In genomic region chr11:117946842-117947526, GRCh38 we compare ENCODE assay signal across 8 cellular contexts. TPM values are rescaled to one million over a fixed set of nuclear protein-coding genes. Genes with fewer than 3 reads are reported as not detected.
A peak's percentile ranks its signal among the peaks of the same experiment; 100 is the strongest.
DNase-seq lines count a peak whose midpoint lies in the region; ATAC-seq and TF ChIP-seq lines count a peak whose summit lies in the region.

No MANE protein-coding gene starts in this region.

- H3K36me3 ChIP-seq in lung (ENCODE audit: control insufficient read depth in 2 of 2, insufficient read depth in 2 of 2, low read length in 2 of 2) = no peaks in the 10 kb centered on the region

- H3K9me3 ChIP-seq in lung (ENCODE audit: control insufficient read depth in 2 of 2, insufficient read depth in 1 of 2, low read length in 1 of 2) = peaks cover 0 to 4% of the 10 kb centered on the region in 2 donors

- 48 to 54% methylated on average over 7 of the region's 7 CpGs for WGBS in lung, 2 donors

- no peak overlapping the region for H3K4me3 ChIP-seq in HL-60 (replicated peaks; ENCODE audit: insufficient read depth, low read length)
- H3K4me3 ChIP-seq in dorsolateral prefrontal cortex = no peak overlapping the region
- no peak overlapping the region for H3K4me3 ChIP-seq in lung

- ATAC-seq in lung (ENCODE audit: insufficient read depth, low FRiP score) = peak; percentile 94
- ATAC-seq in GM19035 (IDR thresholded peaks at IDR 0.05; ENCODE audit: unreplicated experiment) = no peak

- DNase-seq in Daoy (ENCODE audit: low read depth) (peak; percentile 95), HL-60 (ENCODE audit: low read depth in 1 of 2, low spot score in 1 of 2) (peak; percentile 73), NCI-H82 (lab: John Stamatoyannopoulos, UW) (peak; percentile 90), dorsolateral prefrontal cortex (peak; percentile 82 to 93 (median 90)), lung (ENCODE audit: low spot score) (peak; percentile 91)
- DNase-seq in activated CD4-positive, alpha-beta T cell treated with anti-CD3 and anti-CD28 coated beads, Interleukin-2, amount 50 U/mL, for 4 hours = peak; percentile 78 to 80
- peak; percentile 68 for DNase-seq in stimulated activated CD8-positive, alpha-beta memory T cell treated with anti-CD3 and anti-CD28 coated beads, Interleukin-12 subunit alpha, Interleukin-12 subunit beta, amount 100 ng/mL, for 4 hours (ENCODE audit: low read depth)

- H3K27ac ChIP-seq in HL-60 (replicated peaks) (no peak overlapping the region), dorsolateral prefrontal cortex (peak overlapping the region in 1 of 59 donors; percentile 44), lung (ENCODE audit: low read depth in 1 of 2, low read length in 1 of 2) (no peak overlapping the region)

- H3K4me1 ChIP-seq in lung (ENCODE audit: control insufficient read depth in 2 of 2, insufficient read depth in 2 of 2, low read length in 2 of 2) = peaks cover 0 to 3% of the 10 kb centered on the region in 2 donors

- intact Hi-C loops in dorsolateral prefrontal cortex (cut with DNase I) = loop anchor here (1.0 to 5.0 kb wide), 6 partner anchors 102 to 520 kb away; partner anchors contain the start of gene FXYD2 (in 1 of the 2)

- H3K27me3 ChIP-seq in HL-60 (ENCODE audit: insufficient read depth, poor library complexity, severe bottlenecking) (peaks cover 3% of the 10 kb centered on the region), dorsolateral prefrontal cortex (peaks cover 0 to 2% (median 0%) of the 10 kb centered on the region in 45 donors), lung (ENCODE audit: control insufficient read depth, insufficient read depth) (no peaks in the 10 kb centered on the region)

- TF ChIP-seq CTCF in HL-60 (IDR thresholded peaks at IDR 0.05; ENCODE audit: insufficient read depth, low read length) = peak; percentile 91
- peak; percentile 89 to 100 (median 98) for TF ChIP-seq CTCF in dorsolateral prefrontal cortex (IDR thresholded peaks at IDR 0.05 in 54 of 56, conservative IDR thresholded peaks at IDR 0.05 in 2 of 56; ENCODE audit: low read depth in 1 of 56, partially characterized antibody in 56 of 56)
- TF ChIP-seq CTCF in lung (IDR thresholded peaks at IDR 0.05; ENCODE audit: control extremely low read depth, extremely low read depth) = peak; percentile 95

RNA-seq across cellular contexts. Expression of gene TMPRSS13, which starts 17.8 kb away (rescaled TPM):
- 0.06 and 0.48 TPM in 2 replicates for total RNA-seq in Daoy (2014; rRNA removed; shearing (Covaris generic))
- total RNA-seq in dorsolateral prefrontal cortex = 1 to 10 TPM in 1 of 120 experiments, under 1 TPM in 56, not detected in 63; 0.15 to 1.3 (median 0.35) TPM
- total RNA-seq in lung = 1 to 10 TPM; 9.4 TPM
- 1 to 10 TPM; 5.8 to 9.1 TPM for polyA plus RNA-seq in lung

RNA-seq across cellular contexts. Expression of gene IL10RA, which starts 39.2 kb away (rescaled TPM):
- total RNA-seq in Daoy (2014; rRNA removed; shearing (Covaris generic)) = 0.09 and 0.29 TPM in 2 replicates
- 10 to 100 TPM in 47 of 120 experiments, 1 to 10 TPM in 73; 3.0 to 23.1 (median 8.5) TPM for total RNA-seq in dorsolateral prefrontal cortex
- 10 to 100 TPM; 15.4 to 41.1 TPM for total RNA-seq in lung
- polyA plus RNA-seq in lung = 10 to 100 TPM in 1 of 2 donors, 1 to 10 TPM in 1; 7.9 to 52.5 TPM
